1 cellular context compared by ENCODE assay signal in the genomic region with DNA sequence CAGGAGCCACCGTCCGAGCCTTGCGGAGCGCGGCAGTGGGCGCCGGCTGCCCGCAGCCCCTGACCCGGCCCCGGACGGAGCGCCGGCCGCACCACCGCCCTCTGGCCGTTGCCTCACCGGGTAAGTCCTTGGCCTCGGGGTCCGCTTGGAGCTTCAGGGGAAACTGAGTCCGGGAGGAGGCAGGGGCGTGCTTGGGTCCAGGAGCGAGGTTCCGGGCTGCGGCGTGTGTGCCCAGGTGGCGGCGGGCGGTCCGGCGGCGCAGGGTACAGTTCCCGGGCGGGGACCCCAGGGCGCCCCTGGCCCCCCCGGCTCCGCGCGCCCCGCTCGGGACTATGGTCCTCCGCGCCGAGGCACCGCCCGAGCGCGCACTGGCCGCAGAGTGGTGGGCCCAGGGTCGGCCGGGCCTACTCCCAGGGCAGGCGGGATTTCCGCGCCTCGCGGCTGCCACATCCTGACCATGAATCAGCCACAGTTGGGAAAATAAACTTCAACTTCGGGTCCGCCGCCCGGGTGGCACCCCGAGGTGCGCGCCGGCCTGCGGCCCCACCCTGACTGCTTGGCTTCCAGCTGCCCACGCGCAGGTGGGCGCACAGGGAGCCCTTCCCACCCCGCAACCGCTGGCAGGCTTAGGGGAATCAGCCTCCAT.
TF ChIP-seq lines count a peak whose summit lies in the region.

No MANE protein-coding gene starts in this region.

TF ChIP-seq in WTC11, 78 proteins besides CTCF, POLR2A, EP300 and RAD21 (continued from another document):
- TF ChIP-seq, protein P1, sequence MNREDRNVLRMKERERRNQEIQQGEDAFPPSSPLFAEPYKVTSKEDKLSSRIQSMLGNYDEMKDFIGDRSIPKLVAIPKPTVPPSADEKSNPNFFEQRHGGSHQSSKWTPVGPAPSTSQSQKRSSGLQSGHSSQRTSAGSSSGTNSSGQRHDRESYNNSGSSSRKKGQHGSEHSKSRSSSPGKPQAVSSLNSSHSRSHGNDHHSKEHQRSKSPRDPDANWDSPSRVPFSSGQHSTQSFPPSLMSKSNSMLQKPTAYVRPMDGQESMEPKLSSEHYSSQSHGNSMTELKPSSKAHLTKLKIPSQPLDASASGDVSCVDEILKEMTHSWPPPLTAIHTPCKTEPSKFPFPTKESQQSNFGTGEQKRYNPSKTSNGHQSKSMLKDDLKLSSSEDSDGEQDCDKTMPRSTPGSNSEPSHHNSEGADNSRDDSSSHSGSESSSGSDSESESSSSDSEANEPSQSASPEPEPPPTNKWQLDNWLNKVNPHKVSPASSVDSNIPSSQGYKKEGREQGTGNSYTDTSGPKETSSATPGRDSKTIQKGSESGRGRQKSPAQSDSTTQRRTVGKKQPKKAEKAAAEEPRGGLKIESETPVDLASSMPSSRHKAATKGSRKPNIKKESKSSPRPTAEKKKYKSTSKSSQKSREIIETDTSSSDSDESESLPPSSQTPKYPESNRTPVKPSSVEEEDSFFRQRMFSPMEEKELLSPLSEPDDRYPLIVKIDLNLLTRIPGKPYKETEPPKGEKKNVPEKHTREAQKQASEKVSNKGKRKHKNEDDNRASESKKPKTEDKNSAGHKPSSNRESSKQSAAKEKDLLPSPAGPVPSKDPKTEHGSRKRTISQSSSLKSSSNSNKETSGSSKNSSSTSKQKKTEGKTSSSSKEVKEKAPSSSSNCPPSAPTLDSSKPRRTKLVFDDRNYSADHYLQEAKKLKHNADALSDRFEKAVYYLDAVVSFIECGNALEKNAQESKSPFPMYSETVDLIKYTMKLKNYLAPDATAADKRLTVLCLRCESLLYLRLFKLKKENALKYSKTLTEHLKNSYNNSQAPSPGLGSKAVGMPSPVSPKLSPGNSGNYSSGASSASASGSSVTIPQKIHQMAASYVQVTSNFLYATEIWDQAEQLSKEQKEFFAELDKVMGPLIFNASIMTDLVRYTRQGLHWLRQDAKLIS (CRISPR knock-in tag; IDR thresholded peaks at IDR 0.05; ENCODE audit: borderline replicate concordance), result no peak
- TF ChIP-seq, protein P2, sequence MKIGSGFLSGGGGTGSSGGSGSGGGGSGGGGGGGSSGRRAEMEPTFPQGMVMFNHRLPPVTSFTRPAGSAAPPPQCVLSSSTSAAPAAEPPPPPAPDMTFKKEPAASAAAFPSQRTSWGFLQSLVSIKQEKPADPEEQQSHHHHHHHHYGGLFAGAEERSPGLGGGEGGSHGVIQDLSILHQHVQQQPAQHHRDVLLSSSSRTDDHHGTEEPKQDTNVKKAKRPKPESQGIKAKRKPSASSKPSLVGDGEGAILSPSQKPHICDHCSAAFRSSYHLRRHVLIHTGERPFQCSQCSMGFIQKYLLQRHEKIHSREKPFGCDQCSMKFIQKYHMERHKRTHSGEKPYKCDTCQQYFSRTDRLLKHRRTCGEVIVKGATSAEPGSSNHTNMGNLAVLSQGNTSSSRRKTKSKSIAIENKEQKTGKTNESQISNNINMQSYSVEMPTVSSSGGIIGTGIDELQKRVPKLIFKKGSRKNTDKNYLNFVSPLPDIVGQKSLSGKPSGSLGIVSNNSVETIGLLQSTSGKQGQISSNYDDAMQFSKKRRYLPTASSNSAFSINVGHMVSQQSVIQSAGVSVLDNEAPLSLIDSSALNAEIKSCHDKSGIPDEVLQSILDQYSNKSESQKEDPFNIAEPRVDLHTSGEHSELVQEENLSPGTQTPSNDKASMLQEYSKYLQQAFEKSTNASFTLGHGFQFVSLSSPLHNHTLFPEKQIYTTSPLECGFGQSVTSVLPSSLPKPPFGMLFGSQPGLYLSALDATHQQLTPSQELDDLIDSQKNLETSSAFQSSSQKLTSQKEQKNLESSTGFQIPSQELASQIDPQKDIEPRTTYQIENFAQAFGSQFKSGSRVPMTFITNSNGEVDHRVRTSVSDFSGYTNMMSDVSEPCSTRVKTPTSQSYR (CRISPR knock-in tag; IDR thresholded peaks at IDR 0.05), result no peak
- TF ChIP-seq KAT7 (CRISPR knock-in tag; IDR thresholded peaks at IDR 0.05; ENCODE audit: borderline replicate concordance), result 0 out of 2 replicates have a peak, but pooled peaks have one; percentile 58
- TF ChIP-seq, protein P3, sequence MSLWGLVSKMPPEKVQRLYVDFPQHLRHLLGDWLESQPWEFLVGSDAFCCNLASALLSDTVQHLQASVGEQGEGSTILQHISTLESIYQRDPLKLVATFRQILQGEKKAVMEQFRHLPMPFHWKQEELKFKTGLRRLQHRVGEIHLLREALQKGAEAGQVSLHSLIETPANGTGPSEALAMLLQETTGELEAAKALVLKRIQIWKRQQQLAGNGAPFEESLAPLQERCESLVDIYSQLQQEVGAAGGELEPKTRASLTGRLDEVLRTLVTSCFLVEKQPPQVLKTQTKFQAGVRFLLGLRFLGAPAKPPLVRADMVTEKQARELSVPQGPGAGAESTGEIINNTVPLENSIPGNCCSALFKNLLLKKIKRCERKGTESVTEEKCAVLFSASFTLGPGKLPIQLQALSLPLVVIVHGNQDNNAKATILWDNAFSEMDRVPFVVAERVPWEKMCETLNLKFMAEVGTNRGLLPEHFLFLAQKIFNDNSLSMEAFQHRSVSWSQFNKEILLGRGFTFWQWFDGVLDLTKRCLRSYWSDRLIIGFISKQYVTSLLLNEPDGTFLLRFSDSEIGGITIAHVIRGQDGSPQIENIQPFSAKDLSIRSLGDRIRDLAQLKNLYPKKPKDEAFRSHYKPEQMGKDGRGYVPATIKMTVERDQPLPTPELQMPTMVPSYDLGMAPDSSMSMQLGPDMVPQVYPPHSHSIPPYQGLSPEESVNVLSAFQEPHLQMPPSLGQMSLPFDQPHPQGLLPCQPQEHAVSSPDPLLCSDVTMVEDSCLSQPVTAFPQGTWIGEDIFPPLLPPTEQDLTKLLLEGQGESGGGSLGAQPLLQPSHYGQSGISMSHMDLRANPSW (CRISPR knock-in tag; conservative IDR thresholded peaks at IDR 0.05; ENCODE audit: low read depth), result no peak
- TF ChIP-seq, protein P4, sequence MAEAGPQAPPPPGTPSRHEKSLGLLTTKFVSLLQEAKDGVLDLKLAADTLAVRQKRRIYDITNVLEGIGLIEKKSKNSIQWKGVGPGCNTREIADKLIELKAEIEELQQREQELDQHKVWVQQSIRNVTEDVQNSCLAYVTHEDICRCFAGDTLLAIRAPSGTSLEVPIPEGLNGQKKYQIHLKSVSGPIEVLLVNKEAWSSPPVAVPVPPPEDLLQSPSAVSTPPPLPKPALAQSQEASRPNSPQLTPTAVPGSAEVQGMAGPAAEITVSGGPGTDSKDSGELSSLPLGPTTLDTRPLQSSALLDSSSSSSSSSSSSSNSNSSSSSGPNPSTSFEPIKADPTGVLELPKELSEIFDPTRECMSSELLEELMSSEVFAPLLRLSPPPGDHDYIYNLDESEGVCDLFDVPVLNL (CRISPR knock-in tag; IDR thresholded peaks at IDR 0.05; ENCODE audit: borderline replicate concordance, low read depth), result no peak; the same call in 1 of the 2 replicates
- no peak for TF ChIP-seq ZNF671 (CRISPR knock-in tag; IDR thresholded peaks at IDR 0.05)
- TF ChIP-seq NR1H2 (CRISPR knock-in tag; IDR thresholded peaks at IDR 0.05), result no peak
- no peak for TF ChIP-seq PRRX2 (CRISPR knock-in tag; IDR thresholded peaks at IDR 0.05)
- TF ChIP-seq, protein P5, sequence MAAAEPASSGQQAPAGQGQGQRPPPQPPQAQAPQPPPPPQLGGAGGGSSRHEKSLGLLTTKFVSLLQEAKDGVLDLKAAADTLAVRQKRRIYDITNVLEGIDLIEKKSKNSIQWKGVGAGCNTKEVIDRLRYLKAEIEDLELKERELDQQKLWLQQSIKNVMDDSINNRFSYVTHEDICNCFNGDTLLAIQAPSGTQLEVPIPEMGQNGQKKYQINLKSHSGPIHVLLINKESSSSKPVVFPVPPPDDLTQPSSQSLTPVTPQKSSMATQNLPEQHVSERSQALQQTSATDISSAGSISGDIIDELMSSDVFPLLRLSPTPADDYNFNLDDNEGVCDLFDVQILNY (CRISPR knock-in tag; IDR thresholded peaks at IDR 0.05), result 0 out of 2 replicates have a peak, but pooled peaks have one; percentile 39
- TF ChIP-seq CREM (CRISPR knock-in tag; IDR thresholded peaks at IDR 0.05), result no peak
- no peak for TF ChIP-seq NR2C2 (CRISPR knock-in tag; IDR thresholded peaks at IDR 0.05)
- TF ChIP-seq IRF2 (CRISPR knock-in tag; IDR thresholded peaks at IDR 0.05; ENCODE audit: borderline replicate concordance, low read depth), result no peak
- TF ChIP-seq, protein P6, sequence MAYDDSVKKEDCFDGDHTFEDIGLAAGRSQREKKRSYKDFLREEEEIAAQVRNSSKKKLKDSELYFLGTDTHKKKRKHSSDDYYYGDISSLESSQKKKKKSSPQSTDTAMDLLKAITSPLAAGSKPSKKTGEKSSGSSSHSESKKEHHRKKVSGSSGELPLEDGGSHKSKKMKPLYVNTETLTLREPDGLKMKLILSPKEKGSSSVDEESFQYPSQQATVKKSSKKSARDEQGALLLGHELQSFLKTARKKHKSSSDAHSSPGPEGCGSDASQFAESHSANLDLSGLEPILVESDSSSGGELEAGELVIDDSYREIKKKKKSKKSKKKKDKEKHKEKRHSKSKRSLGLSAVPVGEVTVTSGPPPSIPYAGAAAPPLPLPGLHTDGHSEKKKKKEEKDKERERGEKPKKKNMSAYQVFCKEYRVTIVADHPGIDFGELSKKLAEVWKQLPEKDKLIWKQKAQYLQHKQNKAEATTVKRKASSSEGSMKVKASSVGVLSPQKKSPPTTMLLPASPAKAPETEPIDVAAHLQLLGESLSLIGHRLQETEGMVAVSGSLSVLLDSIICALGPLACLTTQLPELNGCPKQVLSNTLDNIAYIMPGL (CRISPR knock-in tag; IDR thresholded peaks at IDR 0.05), result peak; percentile 28; the same call in 1 of the 2 replicates
- TF ChIP-seq, protein P7, sequence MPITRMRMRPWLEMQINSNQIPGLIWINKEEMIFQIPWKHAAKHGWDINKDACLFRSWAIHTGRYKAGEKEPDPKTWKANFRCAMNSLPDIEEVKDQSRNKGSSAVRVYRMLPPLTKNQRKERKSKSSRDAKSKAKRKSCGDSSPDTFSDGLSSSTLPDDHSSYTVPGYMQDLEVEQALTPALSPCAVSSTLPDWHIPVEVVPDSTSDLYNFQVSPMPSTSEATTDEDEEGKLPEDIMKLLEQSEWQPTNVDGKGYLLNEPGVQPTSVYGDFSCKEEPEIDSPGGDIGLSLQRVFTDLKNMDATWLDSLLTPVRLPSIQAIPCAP (CRISPR knock-in tag; IDR thresholded peaks at IDR 0.05), result 0 out of 2 replicates have a peak, but pooled peaks have one; percentile 29
- no peak for TF ChIP-seq NFE2L1 (CRISPR knock-in tag; IDR thresholded peaks at IDR 0.05)
- TF ChIP-seq MXD4 (CRISPR knock-in tag; IDR thresholded peaks at IDR 0.05; ENCODE audit: borderline replicate concordance), result no peak
- TF ChIP-seq, protein P8, sequence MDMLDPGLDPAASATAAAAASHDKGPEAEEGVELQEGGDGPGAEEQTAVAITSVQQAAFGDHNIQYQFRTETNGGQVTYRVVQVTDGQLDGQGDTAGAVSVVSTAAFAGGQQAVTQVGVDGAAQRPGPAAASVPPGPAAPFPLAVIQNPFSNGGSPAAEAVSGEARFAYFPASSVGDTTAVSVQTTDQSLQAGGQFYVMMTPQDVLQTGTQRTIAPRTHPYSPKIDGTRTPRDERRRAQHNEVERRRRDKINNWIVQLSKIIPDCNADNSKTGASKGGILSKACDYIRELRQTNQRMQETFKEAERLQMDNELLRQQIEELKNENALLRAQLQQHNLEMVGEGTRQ (CRISPR knock-in tag; IDR thresholded peaks at IDR 0.05), result no peak
- no peak for TF ChIP-seq ZNF317 (CRISPR knock-in tag; IDR thresholded peaks at IDR 0.05; ENCODE audit: borderline replicate concordance, low read depth)
- no peak for TF ChIP-seq JUN (CRISPR knock-in tag; IDR thresholded peaks at IDR 0.05)
- no peak for TF ChIP-seq ZNF396 (CRISPR knock-in tag; IDR thresholded peaks at IDR 0.05; ENCODE audit: borderline replicate concordance)
- no peak for TF ChIP-seq CREB1 (CRISPR knock-in tag; IDR thresholded peaks at IDR 0.05)
